ENCODE assay signal across 2 cellular contexts in the genomic region with DNA sequence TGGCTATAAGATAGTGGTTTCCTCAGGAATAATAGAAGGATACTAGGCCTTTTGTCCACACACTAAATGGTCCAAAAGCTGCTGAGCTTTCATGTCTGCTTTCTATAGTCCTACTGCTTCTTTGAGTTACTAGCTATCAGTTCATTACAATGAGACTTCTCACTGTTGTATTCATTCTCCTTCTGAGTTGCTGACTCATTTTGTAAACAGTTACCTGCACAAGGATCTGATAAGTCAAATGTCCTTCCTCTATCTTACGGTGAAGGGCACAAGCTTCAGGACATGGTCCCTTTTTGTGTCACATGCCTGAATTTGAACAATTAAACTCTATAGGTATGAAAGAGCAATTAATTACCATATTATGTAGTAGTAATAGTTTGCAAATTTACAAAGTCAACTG.
TF ChIP-seq lines count a peak whose summit lies in the region.

No MANE protein-coding gene starts in this region.

TF ChIP-seq in HCT116, 20 proteins besides CTCF, POLR2A, EP300 and RAD21 (continued from another document):
- no peak for TF ChIP-seq EZH2phosphoT487 (IDR thresholded peaks at IDR 0.05; ENCODE audit: borderline replicate concordance)
- TF ChIP-seq SRF (IDR thresholded peaks at IDR 0.05; ENCODE audit: low read depth): peak; percentile 43; the same call in 1 of the 2 replicates
- TF ChIP-seq YY1 (IDR thresholded peaks at IDR 0.05; ENCODE audit: extremely low read depth, insufficient replicate concordance, low read depth, low read length): peak; percentile 44
- peak; percentile 71; the same call in 1 of the 2 replicates for TF ChIP-seq CBX3 (IDR thresholded peaks at IDR 0.05; ENCODE audit: low read depth)
- TF ChIP-seq ZBTB33 (IDR thresholded peaks at IDR 0.05; ENCODE audit: extremely low read depth, insufficient replicate concordance, low read length): no peak
- TF ChIP-seq ELF1 (IDR thresholded peaks at IDR 0.05; ENCODE audit: borderline replicate concordance, low read depth): no peak
- TF ChIP-seq, protein P1, sequence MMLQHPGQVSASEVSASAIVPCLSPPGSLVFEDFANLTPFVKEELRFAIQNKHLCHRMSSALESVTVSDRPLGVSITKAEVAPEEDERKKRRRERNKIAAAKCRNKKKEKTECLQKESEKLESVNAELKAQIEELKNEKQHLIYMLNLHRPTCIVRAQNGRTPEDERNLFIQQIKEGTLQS (IDR thresholded peaks at IDR 0.05): no peak
- TF ChIP-seq TCF7L2 (IDR thresholded peaks at IDR 0.05; ENCODE audit: borderline replicate concordance, extremely low read depth, insufficient read depth, insufficient read length): no peak
- TF ChIP-seq MAX (IDR thresholded peaks at IDR 0.05): peak; percentile 51; the same call in 1 of the 2 replicates
- no peak for TF ChIP-seq ZNF274 (IDR thresholded peaks at IDR 0.05; ENCODE audit: low read depth, low read length)
- no peak for TF ChIP-seq ZFX (IDR thresholded peaks at IDR 0.05)
- TF ChIP-seq FOSL1 (IDR thresholded peaks at IDR 0.05; ENCODE audit: low read depth): peak; percentile 83
- no peak for TF ChIP-seq EZH2 (IDR thresholded peaks at IDR 0.05)
- TF ChIP-seq, protein P2, sequence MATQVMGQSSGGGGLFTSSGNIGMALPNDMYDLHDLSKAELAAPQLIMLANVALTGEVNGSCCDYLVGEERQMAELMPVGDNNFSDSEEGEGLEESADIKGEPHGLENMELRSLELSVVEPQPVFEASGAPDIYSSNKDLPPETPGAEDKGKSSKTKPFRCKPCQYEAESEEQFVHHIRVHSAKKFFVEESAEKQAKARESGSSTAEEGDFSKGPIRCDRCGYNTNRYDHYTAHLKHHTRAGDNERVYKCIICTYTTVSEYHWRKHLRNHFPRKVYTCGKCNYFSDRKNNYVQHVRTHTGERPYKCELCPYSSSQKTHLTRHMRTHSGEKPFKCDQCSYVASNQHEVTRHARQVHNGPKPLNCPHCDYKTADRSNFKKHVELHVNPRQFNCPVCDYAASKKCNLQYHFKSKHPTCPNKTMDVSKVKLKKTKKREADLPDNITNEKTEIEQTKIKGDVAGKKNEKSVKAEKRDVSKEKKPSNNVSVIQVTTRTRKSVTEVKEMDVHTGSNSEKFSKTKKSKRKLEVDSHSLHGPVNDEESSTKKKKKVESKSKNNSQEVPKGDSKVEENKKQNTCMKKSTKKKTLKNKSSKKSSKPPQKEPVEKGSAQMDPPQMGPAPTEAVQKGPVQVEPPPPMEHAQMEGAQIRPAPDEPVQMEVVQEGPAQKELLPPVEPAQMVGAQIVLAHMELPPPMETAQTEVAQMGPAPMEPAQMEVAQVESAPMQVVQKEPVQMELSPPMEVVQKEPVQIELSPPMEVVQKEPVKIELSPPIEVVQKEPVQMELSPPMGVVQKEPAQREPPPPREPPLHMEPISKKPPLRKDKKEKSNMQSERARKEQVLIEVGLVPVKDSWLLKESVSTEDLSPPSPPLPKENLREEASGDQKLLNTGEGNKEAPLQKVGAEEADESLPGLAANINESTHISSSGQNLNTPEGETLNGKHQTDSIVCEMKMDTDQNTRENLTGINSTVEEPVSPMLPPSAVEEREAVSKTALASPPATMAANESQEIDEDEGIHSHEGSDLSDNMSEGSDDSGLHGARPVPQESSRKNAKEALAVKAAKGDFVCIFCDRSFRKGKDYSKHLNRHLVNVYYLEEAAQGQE (IDR thresholded peaks at IDR 0.05; ENCODE audit: low read depth): no peak
- no peak for TF ChIP-seq SIN3A (IDR thresholded peaks at IDR 0.05; ENCODE audit: low read depth)
- peak; percentile 30; the same call in 1 of the 2 replicates for TF ChIP-seq POLR2AphosphoS5 (IDR thresholded peaks at IDR 0.05; ENCODE audit: low read depth, low read length)

TF ChIP-seq in HepG2, 621 proteins besides CTCF, POLR2A, EP300 and RAD21 (continued from another document and continues in another):
- TF ChIP-seq, protein P3, sequence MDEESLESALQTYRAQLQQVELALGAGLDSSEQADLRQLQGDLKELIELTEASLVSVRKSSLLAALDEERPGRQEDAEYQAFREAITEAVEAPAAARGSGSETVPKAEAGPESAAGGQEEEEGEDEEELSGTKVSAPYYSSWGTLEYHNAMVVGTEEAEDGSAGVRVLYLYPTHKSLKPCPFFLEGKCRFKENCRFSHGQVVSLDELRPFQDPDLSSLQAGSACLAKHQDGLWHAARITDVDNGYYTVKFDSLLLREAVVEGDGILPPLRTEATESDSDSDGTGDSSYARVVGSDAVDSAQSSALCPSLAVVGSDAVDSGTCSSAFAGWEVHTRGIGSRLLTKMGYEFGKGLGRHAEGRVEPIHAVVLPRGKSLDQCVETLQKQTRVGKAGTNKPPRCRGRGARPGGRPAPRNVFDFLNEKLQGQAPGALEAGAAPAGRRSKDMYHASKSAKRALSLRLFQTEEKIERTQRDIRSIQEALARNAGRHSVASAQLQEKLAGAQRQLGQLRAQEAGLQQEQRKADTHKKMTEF (CRISPR knock-in tag; IDR thresholded peaks at IDR 0.05): peak; percentile 43; the same call in 1 of the 2 replicates
- TF ChIP-seq NFE2 (CRISPR knock-in tag; IDR thresholded peaks at IDR 0.05): peak; percentile 86; the same call in 1 of the 2 replicates
- TF ChIP-seq MTF2 (CRISPR knock-in tag; IDR thresholded peaks at IDR 0.05; ENCODE audit: borderline replicate concordance): no peak
- no peak for TF ChIP-seq ZNF7 (CRISPR knock-in tag; IDR thresholded peaks at IDR 0.05)
- TF ChIP-seq SOX5 (CRISPR knock-in tag; IDR thresholded peaks at IDR 0.05; ENCODE audit: borderline replicate concordance): peak; percentile 90
- TF ChIP-seq RBM22 (optimal IDR thresholded peaks at IDR 0.05; ENCODE audit: low read length): peak; percentile 74
- no peak for TF ChIP-seq FOXM1 (CRISPR knock-in tag; IDR thresholded peaks at IDR 0.05)
- TF ChIP-seq ZNF644 (CRISPR knock-in tag; IDR thresholded peaks at IDR 0.05; ENCODE audit: low read depth): peak; percentile 49; the same call in 1 of the 2 replicates
- TF ChIP-seq CCAR2 (optimal IDR thresholded peaks at IDR 0.05; ENCODE audit: low read depth, low read length): no peak
- TF ChIP-seq ZNF589 (CRISPR knock-in tag; conservative IDR thresholded peaks at IDR 0.05): no peak
- TF ChIP-seq ZNF792 (CRISPR knock-in tag; IDR thresholded peaks at IDR 0.05): peak; percentile 97
- TF ChIP-seq HOXA5 (CRISPR knock-in tag; IDR thresholded peaks at IDR 0.05): no peak
- no peak for TF ChIP-seq FOXK2 (IDR thresholded peaks at IDR 0.05)
- peak; percentile 67; the same call in 1 of the 2 replicates for TF ChIP-seq ZNF609 (CRISPR knock-in tag; IDR thresholded peaks at IDR 0.05; ENCODE audit: borderline replicate concordance)
- no peak for TF ChIP-seq AHR (CRISPR knock-in tag; IDR thresholded peaks at IDR 0.05)
- TF ChIP-seq SAP130 (CRISPR knock-in tag; IDR thresholded peaks at IDR 0.05; ENCODE audit: low read depth): peak; percentile 82
- TF ChIP-seq, protein P4, sequence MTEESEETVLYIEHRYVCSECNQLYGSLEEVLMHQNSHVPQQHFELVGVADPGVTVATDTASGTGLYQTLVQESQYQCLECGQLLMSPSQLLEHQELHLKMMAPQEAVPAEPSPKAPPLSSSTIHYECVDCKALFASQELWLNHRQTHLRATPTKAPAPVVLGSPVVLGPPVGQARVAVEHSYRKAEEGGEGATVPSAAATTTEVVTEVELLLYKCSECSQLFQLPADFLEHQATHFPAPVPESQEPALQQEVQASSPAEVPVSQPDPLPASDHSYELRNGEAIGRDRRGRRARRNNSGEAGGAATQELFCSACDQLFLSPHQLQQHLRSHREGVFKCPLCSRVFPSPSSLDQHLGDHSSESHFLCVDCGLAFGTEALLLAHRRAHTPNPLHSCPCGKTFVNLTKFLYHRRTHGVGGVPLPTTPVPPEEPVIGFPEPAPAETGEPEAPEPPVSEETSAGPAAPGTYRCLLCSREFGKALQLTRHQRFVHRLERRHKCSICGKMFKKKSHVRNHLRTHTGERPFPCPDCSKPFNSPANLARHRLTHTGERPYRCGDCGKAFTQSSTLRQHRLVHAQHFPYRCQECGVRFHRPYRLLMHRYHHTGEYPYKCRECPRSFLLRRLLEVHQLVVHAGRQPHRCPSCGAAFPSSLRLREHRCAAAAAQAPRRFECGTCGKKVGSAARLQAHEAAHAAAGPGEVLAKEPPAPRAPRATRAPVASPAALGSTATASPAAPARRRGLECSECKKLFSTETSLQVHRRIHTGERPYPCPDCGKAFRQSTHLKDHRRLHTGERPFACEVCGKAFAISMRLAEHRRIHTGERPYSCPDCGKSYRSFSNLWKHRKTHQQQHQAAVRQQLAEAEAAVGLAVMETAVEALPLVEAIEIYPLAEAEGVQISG (CRISPR knock-in tag; IDR thresholded peaks at IDR 0.05): no peak
- TF ChIP-seq SMAD1 (CRISPR knock-in tag; IDR thresholded peaks at IDR 0.05; ENCODE audit: borderline replicate concordance, low read depth): no peak
- TF ChIP-seq HNRNPLL (IDR thresholded peaks at IDR 0.05; ENCODE audit: low read depth, low read length, poor library complexity, severe bottlenecking): no peak
- TF ChIP-seq MXD3 (CRISPR knock-in tag; IDR thresholded peaks at IDR 0.05): no peak
- no peak for TF ChIP-seq ETS1 (CRISPR knock-in tag; IDR thresholded peaks at IDR 0.05)
- TF ChIP-seq CEBPG (CRISPR knock-in tag; IDR thresholded peaks at IDR 0.05): peak; percentile 70
- TF ChIP-seq POGZ (CRISPR knock-in tag; IDR thresholded peaks at IDR 0.05): peak; percentile 73
- no peak for TF ChIP-seq SP2 (CRISPR knock-in tag; IDR thresholded peaks at IDR 0.05)
- TF ChIP-seq, protein P5, sequence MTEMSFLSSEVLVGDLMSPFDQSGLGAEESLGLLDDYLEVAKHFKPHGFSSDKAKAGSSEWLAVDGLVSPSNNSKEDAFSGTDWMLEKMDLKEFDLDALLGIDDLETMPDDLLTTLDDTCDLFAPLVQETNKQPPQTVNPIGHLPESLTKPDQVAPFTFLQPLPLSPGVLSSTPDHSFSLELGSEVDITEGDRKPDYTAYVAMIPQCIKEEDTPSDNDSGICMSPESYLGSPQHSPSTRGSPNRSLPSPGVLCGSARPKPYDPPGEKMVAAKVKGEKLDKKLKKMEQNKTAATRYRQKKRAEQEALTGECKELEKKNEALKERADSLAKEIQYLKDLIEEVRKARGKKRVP (CRISPR knock-in tag; IDR thresholded peaks at IDR 0.05): peak in 1 of 2 experiments; percentile 63; a peak in 1 of 4 replicates
- TF ChIP-seq ZNF335 (CRISPR knock-in tag; IDR thresholded peaks at IDR 0.05): peak; percentile 62; the same call in 1 of the 2 replicates
- no peak for TF ChIP-seq KDM1A (CRISPR knock-in tag; IDR thresholded peaks at IDR 0.05)
- TF ChIP-seq ZFP62 (CRISPR knock-in tag; IDR thresholded peaks at IDR 0.05): no peak
- peak; percentile 48; the same call in 1 of the 2 replicates for TF ChIP-seq FOXK1 (CRISPR knock-in tag; IDR thresholded peaks at IDR 0.05; ENCODE audit: borderline replicate concordance, low read depth)
- peak; percentile 86; the same call in 1 of the 2 replicates for TF ChIP-seq SOX13 (IDR thresholded peaks at IDR 0.05)
- TF ChIP-seq SOX13 (CRISPR knock-in tag; conservative IDR thresholded peaks at IDR 0.05 in 1 of 2, IDR thresholded peaks at IDR 0.05 in 1 of 2): peak in 1 of 2 experiments; percentile 95; a peak in 2 of 4 replicates
- TF ChIP-seq ZKSCAN8 (CRISPR knock-in tag; IDR thresholded peaks at IDR 0.05; ENCODE audit: borderline replicate concordance): peak; percentile 88
- no peak for TF ChIP-seq RBFOX2 (IDR thresholded peaks at IDR 0.05; ENCODE audit: low read depth, low read length)
- no peak for TF ChIP-seq PLSCR1 (CRISPR knock-in tag; IDR thresholded peaks at IDR 0.05; ENCODE audit: borderline replicate concordance)
- TF ChIP-seq ETV5 (CRISPR knock-in tag; IDR thresholded peaks at IDR 0.05; ENCODE audit: borderline replicate concordance): peak; percentile 67; the same call in 1 of the 2 replicates
